ENCODE assay signal across 8 cellular contexts in the genomic region with DNA sequence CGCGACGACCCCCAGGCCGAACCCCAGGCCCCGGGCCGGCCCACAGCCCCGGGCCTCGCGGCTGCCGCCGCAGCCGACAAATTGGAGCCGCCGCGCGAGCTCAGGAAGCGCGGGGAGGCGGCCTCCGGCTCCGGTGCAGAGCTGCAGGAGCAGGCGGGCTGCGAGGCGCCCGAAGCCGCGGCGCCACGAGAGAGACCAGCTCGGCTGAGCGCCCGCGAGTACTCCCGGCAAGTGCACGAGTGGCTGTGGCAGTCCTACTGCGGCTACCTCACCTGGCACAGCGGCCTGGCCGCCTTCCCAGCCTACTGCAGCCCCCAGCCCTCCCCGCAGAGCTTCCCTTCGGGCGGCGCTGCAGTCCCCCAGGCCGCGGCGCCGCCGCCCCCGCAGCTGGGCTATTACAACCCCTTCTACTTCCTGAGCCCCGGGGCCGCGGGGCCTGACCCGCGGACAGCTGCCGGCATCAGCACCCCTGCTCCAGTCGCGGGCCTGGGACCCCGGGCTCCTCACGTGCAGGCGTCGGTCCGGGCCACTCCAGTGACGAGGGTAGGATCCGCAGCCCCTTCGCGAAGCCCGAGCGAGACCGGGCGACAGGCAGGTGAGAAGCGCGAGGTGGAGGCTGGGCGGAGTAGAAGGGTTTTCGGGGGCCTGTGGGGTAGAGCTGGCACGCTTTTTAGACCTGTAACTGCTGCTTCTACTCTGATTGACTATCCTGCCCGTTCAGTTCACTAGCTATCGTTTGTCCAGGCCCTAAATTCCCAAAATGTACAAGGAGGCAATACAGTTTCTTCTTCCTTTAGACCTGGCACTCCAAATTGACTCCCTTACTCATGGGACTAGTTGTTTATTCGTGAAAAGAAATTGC. TPM values are rescaled to one million over a fixed set of nuclear protein-coding genes. Genes with fewer than 3 reads are reported as not detected.
DNase-seq lines count a peak whose midpoint lies in the region; ATAC-seq and TF ChIP-seq lines count a peak whose summit lies in the region.

No MANE protein-coding gene starts in this region.

- no peaks in the 10 kb centered on the region for H3K9me3 Mint-ChIP-seq in WTC11

- H3K36me3 ChIP-seq in GM06990 (ENCODE audit: control insufficient read depth, insufficient read depth, low read length) (no peaks in the 10 kb centered on the region), kidney epithelial cell (ENCODE audit: control insufficient read depth, insufficient read depth, low read length) (no peaks in the 10 kb centered on the region)

- peak overlapping the region; percentile 74 for H3K4me3 Mint-ChIP-seq in WTC11

- H3K36me3 Mint-ChIP-seq in WTC11 = peaks cover 4% of the 10 kb centered on the region; the same call in 1 of the 2 replicates

- H3K4me1 Mint-ChIP-seq in WTC11 = peaks cover 13% of the 10 kb centered on the region

- peak; percentile 77 for DNase-seq in GM06990 (ENCODE audit: extremely low read depth, insufficient read length)
- peak; percentile 18 for DNase-seq in Jurkat, Clone E6-1 (ENCODE audit: low read depth, low spot score)
- DNase-seq in WTC11 (ENCODE audit: low spot score) = peak; percentile 63
- peak in 1 of 2 donors; percentile 27 for DNase-seq in cardiac fibroblast (ENCODE audit: low read depth in 2 of 2)
- DNase-seq in kidney epithelial cell (ENCODE audit: low read depth) = no peak
- peak; percentile 5 to 34 for DNase-seq in stimulated activated CD4-positive, alpha-beta T cell treated with anti-CD3 and anti-CD28 coated beads, Interleukin-1b, Interleukin-23, amount 100 ng/mL, for 4 hours (ENCODE audit: low read depth in 2 of 2)
- DNase-seq in NCI-H128 (lab: John Stamatoyannopoulos, UW; ENCODE audit: unreplicated experiment) = no peak

- H3K27ac Mint-ChIP-seq in WTC11 = no peak overlapping the region

- TF ChIP-seq CTCF in GM06990 (IDR thresholded peaks at IDR 0.05; ENCODE audit: insufficient read depth, low read length, poor library complexity, severe bottlenecking) (peak; percentile 4), WTC11 (IDR thresholded peaks at IDR 0.05) (no peak), cardiac fibroblast (IDR thresholded peaks at IDR 0.05; ENCODE audit: low read depth, low read length) (no peak), kidney epithelial cell (IDR thresholded peaks at IDR 0.05; ENCODE audit: insufficient read depth, low read length, poor library complexity, severe bottlenecking) (no peak)

- H3K4me3 ChIP-seq in GM06990 (replicated peaks; ENCODE audit: low read depth, low read length) (peak overlapping the region; percentile 77), cardiac fibroblast (replicated peaks in 1 of 2; ENCODE audit: low read depth in 2 of 2, low read length in 2 of 2) (peak overlapping the region; percentile 81 to 83), kidney epithelial cell (ENCODE audit: low read depth, low read length) (peak overlapping the region; percentile 84)
- H3K4me3 ChIP-seq in Jurkat, Clone E6-1 (ENCODE audit: low read length) = peak overlapping the region; percentile 65

- ATAC-seq in GM21737 (IDR thresholded peaks at IDR 0.05; ENCODE audit: unreplicated experiment) (peak; percentile 45), WTC11 (peak; percentile 38)

- H3K27me3 ChIP-seq in GM06990 (replicated peaks; ENCODE audit: control insufficient read depth, insufficient read depth, low read length) (no peaks in the 10 kb centered on the region), kidney epithelial cell (ENCODE audit: control insufficient read depth, insufficient read depth, low read length) (no peaks in the 10 kb centered on the region)

- H3K27me3 Mint-ChIP-seq in WTC11 (ENCODE audit: low read depth) = no peaks in the 10 kb centered on the region

- CTCF ChIA-PET in WTC11 (lab: Charles Lee) = interaction anchor here (0.6 to 2.4 kb wide), 11 partner anchors 11 to 521 kb away, joined by 3 to 11 read pairs (median 4); partner anchors contain the start of gene NHLRC1

- POLR2A ChIA-PET in WTC11 (lab: Charles Lee) = interaction anchor here (0.5 to 1.7 kb wide), 6 partner anchors 11 to 521 kb away, joined by 3 to 10 read pairs (median 4); partner anchors contain the start of gene NUP153

TF ChIP-seq in WTC11, 78 proteins besides CTCF, POLR2A, EP300 and RAD21 (continues in another document):
- TF ChIP-seq JUN (CRISPR knock-in tag; IDR thresholded peaks at IDR 0.05) = 0 out of 2 replicates have a peak, but pooled peaks have one; percentile 23
- no peak for TF ChIP-seq TEAD1 (CRISPR knock-in tag; IDR thresholded peaks at IDR 0.05)
- TF ChIP-seq, protein P1, sequence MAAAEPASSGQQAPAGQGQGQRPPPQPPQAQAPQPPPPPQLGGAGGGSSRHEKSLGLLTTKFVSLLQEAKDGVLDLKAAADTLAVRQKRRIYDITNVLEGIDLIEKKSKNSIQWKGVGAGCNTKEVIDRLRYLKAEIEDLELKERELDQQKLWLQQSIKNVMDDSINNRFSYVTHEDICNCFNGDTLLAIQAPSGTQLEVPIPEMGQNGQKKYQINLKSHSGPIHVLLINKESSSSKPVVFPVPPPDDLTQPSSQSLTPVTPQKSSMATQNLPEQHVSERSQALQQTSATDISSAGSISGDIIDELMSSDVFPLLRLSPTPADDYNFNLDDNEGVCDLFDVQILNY (CRISPR knock-in tag; IDR thresholded peaks at IDR 0.05) = peak; percentile 56; the same call in 1 of the 2 replicates
- TF ChIP-seq, protein P2, sequence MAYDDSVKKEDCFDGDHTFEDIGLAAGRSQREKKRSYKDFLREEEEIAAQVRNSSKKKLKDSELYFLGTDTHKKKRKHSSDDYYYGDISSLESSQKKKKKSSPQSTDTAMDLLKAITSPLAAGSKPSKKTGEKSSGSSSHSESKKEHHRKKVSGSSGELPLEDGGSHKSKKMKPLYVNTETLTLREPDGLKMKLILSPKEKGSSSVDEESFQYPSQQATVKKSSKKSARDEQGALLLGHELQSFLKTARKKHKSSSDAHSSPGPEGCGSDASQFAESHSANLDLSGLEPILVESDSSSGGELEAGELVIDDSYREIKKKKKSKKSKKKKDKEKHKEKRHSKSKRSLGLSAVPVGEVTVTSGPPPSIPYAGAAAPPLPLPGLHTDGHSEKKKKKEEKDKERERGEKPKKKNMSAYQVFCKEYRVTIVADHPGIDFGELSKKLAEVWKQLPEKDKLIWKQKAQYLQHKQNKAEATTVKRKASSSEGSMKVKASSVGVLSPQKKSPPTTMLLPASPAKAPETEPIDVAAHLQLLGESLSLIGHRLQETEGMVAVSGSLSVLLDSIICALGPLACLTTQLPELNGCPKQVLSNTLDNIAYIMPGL (CRISPR knock-in tag; IDR thresholded peaks at IDR 0.05) = peak; percentile 55; the same call in 1 of the 2 replicates
- TF ChIP-seq, protein P3, sequence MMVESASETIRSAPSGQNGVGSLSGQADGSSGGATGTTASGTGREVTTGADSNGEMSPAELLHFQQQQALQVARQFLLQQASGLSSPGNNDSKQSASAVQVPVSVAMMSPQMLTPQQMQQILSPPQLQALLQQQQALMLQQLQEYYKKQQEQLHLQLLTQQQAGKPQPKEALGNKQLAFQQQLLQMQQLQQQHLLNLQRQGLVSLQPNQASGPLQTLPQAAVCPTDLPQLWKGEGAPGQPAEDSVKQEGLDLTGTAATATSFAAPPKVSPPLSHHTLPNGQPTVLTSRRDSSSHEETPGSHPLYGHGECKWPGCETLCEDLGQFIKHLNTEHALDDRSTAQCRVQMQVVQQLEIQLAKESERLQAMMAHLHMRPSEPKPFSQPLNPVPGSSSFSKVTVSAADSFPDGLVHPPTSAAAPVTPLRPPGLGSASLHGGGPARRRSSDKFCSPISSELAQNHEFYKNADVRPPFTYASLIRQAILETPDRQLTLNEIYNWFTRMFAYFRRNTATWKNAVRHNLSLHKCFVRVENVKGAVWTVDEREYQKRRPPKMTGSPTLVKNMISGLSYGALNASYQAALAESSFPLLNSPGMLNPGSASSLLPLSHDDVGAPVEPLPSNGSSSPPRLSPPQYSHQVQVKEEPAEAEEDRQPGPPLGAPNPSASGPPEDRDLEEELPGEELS (CRISPR knock-in tag; IDR thresholded peaks at IDR 0.05) = 0 out of 2 replicates have a peak, but pooled peaks have one; percentile 30
- TF ChIP-seq NR2C2 (CRISPR knock-in tag; IDR thresholded peaks at IDR 0.05) = no peak
- no peak for TF ChIP-seq E2F4 (CRISPR knock-in tag; IDR thresholded peaks at IDR 0.05; ENCODE audit: borderline replicate concordance, low read depth)
- TF ChIP-seq SP1 (CRISPR knock-in tag; conservative IDR thresholded peaks at IDR 0.05) = no peak
- TF ChIP-seq ZBTB43 (CRISPR knock-in tag; IDR thresholded peaks at IDR 0.05) = no peak
- TF ChIP-seq CREM (CRISPR knock-in tag; IDR thresholded peaks at IDR 0.05) = no peak

RNA-seq across cellular contexts. Expression of gene FAM8A1, which starts 0.7 kb away (rescaled TPM):
- polyA plus RNA-seq in Jurkat, Clone E6-1 (2012; ENCODE audit: insufficient read depth, insufficient read length) = 6.6 TPM
- total RNA-seq in WTC11 (2021) (8.5 to 10.3 TPM (median 9.4 TPM) in 3 replicates), kidney epithelial cell (9.8 and 12.3 TPM in 2 replicates)

Comparison
In these comparisons a context has a peak if more than half of its experiments do, and no peak if none do; other contexts are left out.
1. DNase-seq: peak in GM06990 (single experiment), Jurkat, Clone E6-1 (single experiment), WTC11 (single experiment) and stimulated activated CD4-positive, alpha-beta T cell treated with anti-CD3 and anti-CD28 coated beads, Interleukin-1b, Interleukin-23, amount 100 ng/mL, for 4 hours (2 of 2); none in kidney epithelial cell (single experiment) and NCI-H128 (single experiment).
2. Peak in every context shown above with its lines, with median percentiles within 50 percentile points of each other: H3K4me3 ChIP-seq.